Comparison of ENCODE assay signal across 22 cellular contexts in the genomic region with DNA sequence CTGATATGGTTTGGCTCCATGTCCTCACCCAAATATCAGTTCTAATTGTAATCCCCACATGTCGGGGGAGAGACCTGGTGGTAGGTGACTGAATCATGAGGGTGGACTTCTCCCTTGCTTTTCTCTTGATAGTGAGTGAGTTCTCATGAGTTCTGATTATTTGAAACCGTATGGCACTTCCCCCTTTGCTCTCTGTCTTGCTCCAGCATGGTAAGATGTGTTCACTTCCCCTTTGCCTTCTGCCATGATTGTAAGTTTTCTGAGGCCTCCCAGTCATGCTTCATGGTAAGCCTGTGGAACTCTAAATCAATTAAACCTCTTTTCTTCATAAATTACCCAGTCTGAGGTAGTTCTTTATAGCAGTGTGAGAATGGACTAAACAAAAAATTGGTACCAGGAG.
"Had no signal": no experiment of that assay in that cellular context is flagged by ENCODE, and none has a peak within 500 bp of the region (broad histone marks: within the 10 kb centered on the region; RNA-seq: fewer than 3 reads in every experiment).

No MANE protein-coding gene starts in this region.

- H3K27me3 ChIP-seq: adrenal gland, breast epithelium, pancreas, right lobe of liver, tibial nerve had no signal

- H3K4me1 ChIP-seq: adrenal gland, breast epithelium, lower lobe of right lung, pancreas, right lobe of liver, tibial nerve had no signal

- H3K36me3 ChIP-seq: adrenal gland, breast epithelium, lower lobe of right lung, pancreas, right lobe of liver, tibial nerve had no signal

- H3K4me3 ChIP-seq: adrenal gland, breast epithelium, lower lobe of right lung, pancreas, right lobe of liver, tibial nerve had no signal

- FAIRE-seq: astrocyte, endometrium, frontal cortex, keratinocyte, pancreas, small intestine, urothelium cell line had no signal

- H3K27ac ChIP-seq: adrenal gland, breast epithelium, lower lobe of right lung, pancreas, right lobe of liver, tibial nerve, VCaP had no signal

- DNase-seq: activated CD4-positive, CD25-positive, alpha-beta regulatory T cell treated with anti-CD3 and anti-CD28 coated beads, Interleukin-2, amount 50 U/mL, for 72 hours; activated gamma-delta T cell; adrenal gland; cerebellar nuclear complex; cortex of kidney; head of caudate nucleus; lower lobe of right lung; naive thymus-derived CD8-positive, alpha-beta T cell; pancreas; right lobe of liver; small intestine; stimulated activated CD4-positive, alpha-beta T cell treated with anti-CD3 and anti-CD28 coated beads, Interleukin-15, amount 100 ng/mL, for 24 hours; stimulated activated CD4-positive, alpha-beta T cell treated with anti-CD3 and anti-CD28 coated beads, Interleukin-2, amount 100 ng/mL, for 48 hours had no signal

- H3K9me3 ChIP-seq: lower lobe of right lung, pancreas, right lobe of liver had no signal

- ATAC-seq: activated naive CD4-positive, alpha-beta T cell treated with anti-CD3 and anti-CD28 coated beads, Interleukin-2, amount 50 U/mL, for 72 hours; lower lobe of right lung; naive thymus-derived CD8-positive, alpha-beta T cell; pancreas; right lobe of liver had no signal
